In the genomic region with DNA sequence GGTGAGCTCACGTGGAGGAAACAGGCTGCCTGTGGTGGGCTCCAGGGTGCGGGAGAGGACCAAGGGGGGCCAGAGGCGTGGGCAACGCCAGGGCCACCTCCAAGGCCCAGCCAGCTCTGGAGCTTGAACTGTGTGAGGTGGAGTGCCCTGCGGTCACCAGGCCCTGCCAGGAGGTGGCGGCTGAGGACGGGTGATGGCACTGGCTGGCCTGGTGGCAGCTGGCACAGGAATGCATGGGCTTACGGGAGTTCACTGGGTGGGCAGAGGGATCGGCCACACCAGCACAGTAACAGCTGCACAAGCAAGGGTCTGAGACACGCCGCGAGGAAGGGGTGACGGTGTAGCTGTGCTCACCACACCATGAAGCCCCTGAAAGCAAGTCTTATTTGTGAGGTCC, we compare ENCODE assay signal across 10 cellular contexts. TPM values are rescaled to one million over a fixed set of nuclear protein-coding genes. Genes with fewer than 3 reads are reported as not detected.
DNase-seq lines count a peak whose midpoint lies in the region; ATAC-seq, FAIRE-seq and TF ChIP-seq lines count a peak whose summit lies in the region.
"Had no signal": no experiment of that assay in that cellular context is flagged by ENCODE, and none has a peak within 500 bp of the region (broad histone marks: within the 10 kb centered on the region; RNA-seq: fewer than 3 reads in every experiment).

No MANE protein-coding gene starts in this region.

- H3K4me1 ChIP-seq in endodermal cell (ENCODE audit: control insufficient read depth, insufficient read depth, low read length) (no peaks in the 10 kb centered on the region), pancreas (peaks cover 15 to 18% (median 16%) of the 10 kb centered on the region in 3 donors)

- WGBS in endodermal cell (ENCODE audit: insufficient coverage in 1 of 2, insufficient read length in 1 of 2), 2 experiments = 94 to 97% methylated on average over 9 to 13 of the region's 13 CpGs
- WGBS in pancreas, 2 donors = 71 to 73% methylated on average over 13 of the region's 13 CpGs

- H3K9me3 ChIP-seq in MG63 (no peaks in the 10 kb centered on the region), endodermal cell (ENCODE audit: control insufficient read depth, low read length) (no peaks in the 10 kb centered on the region), pancreas (no peaks in the 10 kb centered on the region)

- no peak overlapping the region for H3K9ac ChIP-seq in endodermal cell (ENCODE audit: extremely low read depth, low read length, poor library complexity, severe bottlenecking)

- no peak overlapping the region for H3K4me3 Mint-ChIP-seq in endodermal cell

- ATAC-seq in pancreas = peak in 3 of 4 donors; percentile 40 to 69 (median 46)
- no peak for ATAC-seq in GM21717 (IDR thresholded peaks at IDR 0.05; ENCODE audit: unreplicated experiment)

- peak; percentile 69 for DNase-seq in G401 (ENCODE audit: low spot score)
- peak; percentile 12 for DNase-seq in MG63
- DNase-seq in endodermal cell = peak; percentile 63
- peak in 3 of 6 donors; percentile 56 to 82 (median 75) for DNase-seq in pancreas
- DNase-seq in COLO829 (ENCODE audit: low spot score) = no peak
- DNase-seq in NCI-H2029 treated with DMSO at 0.1 percent for 48 hours (lab: John Stamatoyannopoulos, UW) = no peak
- DNase-seq in NK-92 treated with Interleukin-12 subunit alpha and Interleukin-12 subunit beta, amount 100 ng/mL, for 24 hours (lab: John Stamatoyannopoulos, UW) = no peak
- DNase-seq: Kasumi-1 had no signal

- H3K4me1 Mint-ChIP-seq in endodermal cell = no peaks in the 10 kb centered on the region

- peaks cover 36% of the 10 kb centered on the region for H3K36me3 Mint-ChIP-seq in endodermal cell (ENCODE audit: low read depth)

- TF ChIP-seq CTCF in endodermal cell (conservative IDR thresholded peaks at IDR 0.05) = peak; percentile 57
- peak in 2 of 4 donors; percentile 20 to 23 for TF ChIP-seq CTCF in pancreas (IDR thresholded peaks at IDR 0.05)

- no peaks in the 10 kb centered on the region for H3K27me3 Mint-ChIP-seq in endodermal cell (ENCODE audit: insufficient read depth)

- H3K36me3 ChIP-seq in MG63 (peaks cover 5% of the 10 kb centered on the region), endodermal cell (ENCODE audit: control insufficient read depth, insufficient read depth, low read length) (no peaks in the 10 kb centered on the region), pancreas (peaks cover 0 to 44% (median 19%) of the 10 kb centered on the region in 3 donors)

- in situ Hi-C loops in G401 (cut with HindIII; ENCODE audit: low sequenced_read_pairs) = no loop called here

- H3K27me3 ChIP-seq in MG63 (no peaks in the 10 kb centered on the region), endodermal cell (ENCODE audit: control insufficient read depth, insufficient read depth, low read length, poor library complexity, severe bottlenecking) (no peaks in the 10 kb centered on the region), pancreas (no peaks in the 10 kb centered on the region)

- no peak for FAIRE-seq in pancreas (lab: Jason Lieb, UNC)

- H3K27ac ChIP-seq in endodermal cell (ENCODE audit: low read depth, low read length) (no peak overlapping the region), pancreas (no peak overlapping the region)
- H3K27ac ChIP-seq: epithelial cell of prostate had no signal

- intact Hi-C loops in pancreas (cut with DNase I) = loop anchor here in 1 of 3 donors (5.0 kb wide), 1 partner anchor 224 kb away; no protein-coding TSS in a partner anchor

- H3K4me3 ChIP-seq in MG63 (no peak overlapping the region), endodermal cell (ENCODE audit: low read length) (no peak overlapping the region), pancreas (no peak overlapping the region)

- no peak overlapping the region for H3K27ac Mint-ChIP-seq in endodermal cell

- H3K9me3 Mint-ChIP-seq in endodermal cell = no peaks in the 10 kb centered on the region

RNA-seq across cellular contexts. Expression of a gene that starts 15.8 kb away (rescaled TPM):
- 30.0 and 36.4 TPM in 2 replicates for total RNA-seq in G401 (2014; rRNA removed; shearing (Covaris generic))
- total RNA-seq in MG63 (2014; rRNA removed; shearing (Covaris generic); ENCODE audit: low replicate concordance) = 20.6 and 27.3 TPM in 2 replicates
- total RNA-seq in endodermal cell (10 to 100 TPM; 34.3 to 37.4 TPM), pancreas (10 to 100 TPM; 41.6 to 69.8 (median 54.0) TPM)
- 21.1 TPM for polyA plus RNA-seq in endodermal cell (2013, experiment 1 of 2)
- 19.8 TPM for polyA plus RNA-seq in endodermal cell (2013, experiment 2 of 2)
- 10 to 100 TPM; 35.2 to 35.6 TPM for polyA plus RNA-seq in pancreas

Comparison
In these comparisons a context has a peak if more than half of its experiments do, and no peak if none do; other contexts are left out.
1. DNase-seq: peak in G401 (single experiment), MG63 (single experiment) and endodermal cell (single experiment); none in COLO829 (single experiment), NCI-H2029 treated with DMSO at 0.1 percent for 48 hours (single experiment) and NK-92 treated with Interleukin-12 subunit alpha and Interleukin-12 subunit beta, amount 100 ng/mL, for 24 hours (single experiment).